Comparison of ENCODE assay signal across 23 cellular contexts in genomic region chr13:111598751-111599150, GRCh38.
DNase-seq lines count a peak whose midpoint lies in the region; ATAC-seq lines count a peak whose summit lies in the region.
"Had no signal": no experiment of that assay in that cellular context is flagged by ENCODE, and none has a peak within 500 bp of the region (broad histone marks: within the 10 kb centered on the region; RNA-seq: fewer than 3 reads in every experiment).

No MANE protein-coding gene starts in this region.

- ATAC-seq in HG03196 (IDR thresholded peaks at IDR 0.05; ENCODE audit: unreplicated experiment) (no peak), HG03457 (IDR thresholded peaks at IDR 0.05; ENCODE audit: unreplicated experiment) (no peak)
- ATAC-seq: HCT116, K562, Right ventricle myocardium inferior, SK-N-SH treated with all-trans-retinoic acid at 6 μM for 48 hours, T-helper 17 cell had no signal

- DNase-seq in DMS79 treated with DMSO at 0.1 percent for 48 hours (lab: John Stamatoyannopoulos, UW) = peak; percentile 27
- no peak for DNase-seq in DMS79 (lab: John Stamatoyannopoulos, UW)
- DNase-seq in COLO668 (lab: John Stamatoyannopoulos, UW; ENCODE audit: unreplicated experiment) = peak; percentile 49
- peak; percentile 13 for DNase-seq in NCI-H1092 treated with DMSO at 0.1 percent for 48 hours (lab: John Stamatoyannopoulos, UW)
- DNase-seq in left kidney (ENCODE audit: low read depth, low spot score) = peak; percentile 81
- DNase-seq in activated CD4-positive, alpha-beta T cell treated with anti-CD3 and anti-CD28 coated beads, Interleukin-2, amount 50 U/mL, for 4 hours = no peak
- DNase-seq: GF-D8, Kasumi-1, NCI-H1105 treated with DMSO at 0.1 percent for 48 hours, NCI-H146, NCI-H1930, NCI-H2171 treated with DMSO at 0.1 percent for 48 hours, NCI-H345, NCI-H774, PC-9, SJCRH30, T-helper 17 cell had no signal

Comparison
In these comparisons a context has a peak if more than half of its experiments do, and no peak if none do; other contexts are left out.
1. DNase-seq: peak in DMS79 treated with DMSO at 0.1 percent for 48 hours (single experiment), COLO668 (single experiment), NCI-H1092 treated with DMSO at 0.1 percent for 48 hours (single experiment) and left kidney (single experiment); none in DMS79 (single experiment) and activated CD4-positive, alpha-beta T cell treated with anti-CD3 and anti-CD28 coated beads, Interleukin-2, amount 50 U/mL, for 4 hours (0 of 2).